Comparison of ENCODE assay signal across 23 cellular contexts in genomic region chr10:1266033-1266802, GRCh38.
"Had no signal": no experiment of that assay in that cellular context is flagged by ENCODE, and none has a peak within 500 bp of the region (broad histone marks: within the 10 kb centered on the region; RNA-seq: fewer than 3 reads in every experiment).

No MANE protein-coding gene starts in this region.

- H3K4me3 ChIP-seq: Peyer's patch had no signal

- H3K27me3 ChIP-seq: Peyer's patch had no signal

- ATAC-seq: activated CD4-positive, alpha-beta T cell treated with anti-CD3 and anti-CD28 coated beads for 36 hours; activated CD8-positive, alpha-beta memory T cell treated with anti-CD3 and anti-CD28 coated beads, Interleukin-2, amount 10 ng/mL, durations not matched to agents 7 days and 5 days; activated naive CD4-positive, alpha-beta T cell treated with anti-CD3 and anti-CD28 coated beads, Interleukin-2, amount 50 U/mL, for 72 hours; activated naive CD8-positive, alpha-beta T cell treated with anti-CD3 and anti-CD28 coated beads, Interleukin-2, amount 50 U/mL, for 24 hours; activated T-cell treated with anti-CD3 and anti-CD28 coated beads, Interleukin-2, amount 50 U/mL, for 4 hours; WTC11 had no signal

- H3K4me1 ChIP-seq: Peyer's patch had no signal

- H3K36me3 ChIP-seq: Peyer's patch had no signal

- H3K9me3 ChIP-seq: Peyer's patch had no signal

- H3K27ac ChIP-seq: Peyer's patch, RWPE1 had no signal

- FAIRE-seq: astrocyte had no signal

- DNase-seq: activated CD4-positive, alpha-beta T cell treated with anti-CD3 and anti-CD28 coated beads for 36 hours; activated CD8-positive, alpha-beta memory T cell treated with anti-CD3 and anti-CD28 coated beads, Interleukin-2, amount 10 ng/mL, durations not matched to agents 7 days and 5 days; activated effector memory CD4-positive, alpha-beta T cell treated with anti-CD3 and anti-CD28 coated beads, Interleukin-2, amount 50 U/mL, for 16 hours; activated naive CD4-positive, alpha-beta T cell treated with Interleukin-2 at 50 U/mL for 16 hours; activated naive CD8-positive, alpha-beta T cell treated with anti-CD3 and anti-CD28 coated beads, Interleukin-2, amount 50 U/mL, for 24 hours; activated T-cell treated with anti-CD3 and anti-CD28 coated beads, Interleukin-2, amount 50 U/mL, for 4 hours; amygdala; MM.1S; NCI-H1105; NCI-H1436; NCI-H1694 treated with DMSO at 0.1 percent for 48 hours; NCI-H2081; NCI-H510A treated with DMSO at 0.1 percent for 48 hours; NCI-H69; NK-92 treated with Interleukin-12 subunit alpha and Interleukin-12 subunit beta, amount 100 ng/mL, for 24 hours; OCI-M1; Peyer's patch; SHP77; T-helper 9 cell had no signal
